In genomic region chr6:111972714-111973678, GRCh38 we compare ENCODE assay signal across 8 cellular contexts.
A peak's percentile ranks its signal among the peaks of the same experiment; 100 is the strongest.
DNase-seq lines count a peak whose midpoint lies in the region; TF ChIP-seq lines count a peak whose summit lies in the region.

No MANE protein-coding gene starts in this region.

- peak overlapping the region; percentile 43 for H3K4me2 ChIP-seq in neural cell (ENCODE audit: low read length)

- H3K9me3 ChIP-seq in MG63 (no peaks in the 10 kb centered on the region), neural cell (ENCODE audit: low read length) (no peaks in the 10 kb centered on the region), tibial artery (no peaks in the 10 kb centered on the region)

- peak overlapping the region; percentile 24 for H3K4me3 ChIP-seq in MG63
- peak overlapping the region; percentile 26 for H3K4me3 ChIP-seq in neural cell (ENCODE audit: low read length)
- peak overlapping the region in 1 of 2 donors; percentile 20 for H3K4me3 ChIP-seq in tibial artery

- H3K9ac ChIP-seq in neural cell (ENCODE audit: low read length): peak overlapping the region; percentile 21

- H4K20me1 ChIP-seq in neural cell (ENCODE audit: insufficient read depth): no peaks in the 10 kb centered on the region

- peaks cover 0 to 13% (median 2%) of the 10 kb centered on the region in 4 donors for H3K4me1 ChIP-seq in tibial artery

- peak overlapping the region; percentile 85 for H3K27ac ChIP-seq in neural cell (ENCODE audit: low read length)
- H3K27ac ChIP-seq in tibial artery: peak overlapping the region; percentile 57 to 60

- no peak for TF ChIP-seq EP300 in neural cell (conservative IDR thresholded peaks at IDR 0.05; ENCODE audit: poor library complexity, severe bottlenecking)

- intact Hi-C loops in tibial artery (cut with DNase I; ENCODE audit: low total_unique reads): no loop called here

- H3K27me3 ChIP-seq in MG63 (no peaks in the 10 kb centered on the region), neural cell (ENCODE audit: insufficient read depth, low read depth, low read length) (no peaks in the 10 kb centered on the region), tibial artery (no peaks in the 10 kb centered on the region)

- no peak for TF ChIP-seq CTCF in neural cell (IDR thresholded peaks at IDR 0.05; ENCODE audit: poor library complexity, severe bottlenecking)
- no peak for TF ChIP-seq CTCF in tibial artery (IDR thresholded peaks at IDR 0.05)

- H3K36me3 ChIP-seq in MG63 (no peaks in the 10 kb centered on the region), neural cell (ENCODE audit: insufficient read depth, low read length) (no peaks in the 10 kb centered on the region), tibial artery (no peaks in the 10 kb centered on the region)

- no peaks in the 10 kb centered on the region for H3K79me2 ChIP-seq in neural cell (replicated peaks; ENCODE audit: insufficient read depth, low read length)

- no peaks in the 10 kb centered on the region for H3K9me2 ChIP-seq in neural cell (ENCODE audit: insufficient read depth, low read length)

- no peaks in the 10 kb centered on the region for H3F3A ChIP-seq in neural cell (ENCODE audit: insufficient read depth, low read length, poor library complexity, severe bottlenecking)

- no peak overlapping the region for H2AFZ ChIP-seq in neural cell (ENCODE audit: low read depth, low read length)

- TF ChIP-seq RAD21 in neural cell (conservative IDR thresholded peaks at IDR 0.05): no peak

- peak; percentile 76 for DNase-seq in MG63
- DNase-seq in activated CD4-positive, alpha-beta T cell treated with anti-CD3 and anti-CD28 coated beads, Interleukin-2, amount 50 U/mL, for 1 hour: peak; percentile 64
- peak; percentile 69 for DNase-seq in effector CD4-positive, alpha-beta T cell
- DNase-seq in tibial artery: peak; percentile 69 to 80
- DNase-seq in NCI-H1417 (lab: John Stamatoyannopoulos, UW): no peak
- no peak for DNase-seq in cortex of kidney (lab: John Stamatoyannopoulos, UW)
- no peak for DNase-seq in NCI-H774 (lab: John Stamatoyannopoulos, UW)

TF ChIP-seq in neural cell, 6 proteins besides CTCF, POLR2A, EP300 and RAD21:
- no peak for TF ChIP-seq EZH2 (IDR thresholded peaks at IDR 0.05; ENCODE audit: borderline replicate concordance, insufficient read depth, low read length, poor library complexity, severe bottlenecking)
- no peak for TF ChIP-seq MXI1 (conservative IDR thresholded peaks at IDR 0.05; ENCODE audit: poor library complexity, severe bottlenecking)
- TF ChIP-seq REST (IDR thresholded peaks at IDR 0.05; ENCODE audit: borderline replicate concordance): no peak
- peak; percentile 55 for TF ChIP-seq POLR2AphosphoS5 (IDR thresholded peaks at IDR 0.05)
- no peak for TF ChIP-seq TAF1 (IDR thresholded peaks at IDR 0.05; ENCODE audit: low read depth)
- TF ChIP-seq SMC3 (conservative IDR thresholded peaks at IDR 0.05; ENCODE audit: poor library complexity): no peak
TF ChIP-seq in neural cell: peak in this region for 1.

Comparison
In these comparisons a context has a peak if more than half of its experiments do, and no peak if none do; other contexts are left out.
1. DNase-seq: peak in MG63 (single experiment), activated CD4-positive, alpha-beta T cell treated with anti-CD3 and anti-CD28 coated beads, Interleukin-2, amount 50 U/mL, for 1 hour (single experiment), effector CD4-positive, alpha-beta T cell (single experiment) and tibial artery (2 of 2); none in NCI-H1417 (0 of 3), cortex of kidney (single experiment) and NCI-H774 (single experiment).